Comparison of ENCODE assay signal across 9 cellular contexts in the genomic region with DNA sequence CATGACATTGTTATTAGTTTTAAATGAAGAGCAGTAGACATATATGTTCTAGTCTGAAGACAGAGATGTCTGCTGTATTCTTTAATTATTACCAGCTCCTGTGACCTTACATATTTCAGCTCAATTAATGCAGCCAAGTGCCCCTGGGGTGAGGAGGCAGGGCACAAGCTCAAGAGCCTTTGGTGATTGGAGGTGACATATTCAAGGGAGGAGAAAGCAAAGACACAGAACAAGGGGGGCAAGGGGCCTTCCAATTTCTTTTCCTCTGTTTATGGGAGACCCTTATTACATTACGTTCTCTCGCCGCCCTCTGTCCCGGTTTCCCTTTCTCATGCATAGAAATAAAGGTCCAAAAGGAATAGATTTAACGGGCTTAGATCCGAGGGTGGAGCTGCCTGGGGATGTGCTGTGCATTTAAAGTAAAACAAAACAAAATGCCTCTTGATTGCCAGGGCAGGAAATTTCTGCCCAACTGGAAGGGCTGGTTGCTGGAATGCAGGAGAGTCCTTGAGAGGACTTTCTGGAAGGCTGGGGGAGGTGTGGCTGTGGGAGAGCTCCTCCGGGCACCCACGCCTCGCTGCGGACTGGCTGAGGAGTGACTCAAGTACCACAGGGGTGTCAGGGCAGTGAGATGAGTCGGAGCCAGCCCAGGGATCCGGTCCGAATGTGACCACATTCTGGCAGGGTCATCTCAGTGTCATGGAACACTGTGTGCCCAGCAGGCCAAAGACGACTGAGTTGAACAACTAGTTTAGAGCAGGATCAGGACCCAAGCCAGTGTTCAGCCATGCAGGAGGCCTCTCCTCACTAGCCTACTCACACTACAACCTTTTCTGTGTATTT. TPM values are rescaled to one million over a fixed set of nuclear protein-coding genes. Genes with fewer than 3 reads are reported as not detected.
DNase-seq lines count a peak whose midpoint lies in the region; ATAC-seq and TF ChIP-seq lines count a peak whose summit lies in the region.
"Had no signal": no experiment of that assay in that cellular context is flagged by ENCODE, and none has a peak within 500 bp of the region (broad histone marks: within the 10 kb centered on the region; RNA-seq: fewer than 3 reads in every experiment).

No MANE protein-coding gene starts in this region.

- no peaks in the 10 kb centered on the region for H4K20me1 ChIP-seq in H9 (ENCODE audit: control insufficient read depth, insufficient read depth, insufficient read length)

- H2AK5ac ChIP-seq in H9 (ENCODE audit: insufficient read length, low read length) = no peak overlapping the region

- H2BK5ac ChIP-seq in H9 (ENCODE audit: insufficient read length, low read length) = no peak overlapping the region

- H4K5ac ChIP-seq in H9 (ENCODE audit: insufficient read length, low read depth, low read length) = no peak overlapping the region

- H3K4me3 ChIP-seq in astrocyte of the spinal cord (ENCODE audit: low read depth, low read length) = no peak overlapping the region

- peak; percentile 71 for DNase-seq in H9
- peak; percentile 90 for DNase-seq in astrocyte of the spinal cord (ENCODE audit: low read depth, low spot score)
- DNase-seq in iris pigment epithelial cell (ENCODE audit: low read depth) = peak; percentile 86
- peak in 36 of 49 donors; percentile 0 to 83 (median 30) for DNase-seq in substantia nigra (lab: John Stamatoyannopoulos, UW)
- DNase-seq in immature natural killer cell = no peak
- DNase-seq in activated naive CD4-positive, alpha-beta T cell treated with anti-CD3 and anti-CD28 coated beads, Interleukin-2, amount 50 U/mL, for 72 hours (ENCODE audit: low spot score in 2 of 2) = no peak
- DNase-seq in stimulated activated naive CD8-positive, alpha-beta T cell treated with anti-CD3 and anti-CD28 coated beads, Interleukin-15, amount 100 ng/mL, for 72 hours = no peak
- no peak for DNase-seq in stimulated activated naive CD4-positive, alpha-beta T cell (lab: John Stamatoyannopoulos, UW)

- H3K4me1 ChIP-seq in H9 (ENCODE audit: insufficient read depth, low read length) = peaks cover 2% of the 10 kb centered on the region; the same call in 1 of the 2 replicates

- no peaks in the 10 kb centered on the region for H3K9me3 ChIP-seq in H9 (ENCODE audit: control insufficient read depth, low read depth, low read length)

- peak overlapping the region in 1 of 2 experiments; percentile 6; a peak in 1 of 5 replicates for H3K4me3 Mint-ChIP-seq in H9
- no peak overlapping the region for H3K4me3 Mint-ChIP-seq in immature natural killer cell
- H3K4me3 Mint-ChIP-seq in stimulated activated naive CD8-positive, alpha-beta T cell treated with anti-CD3 and anti-CD28 coated beads, Interleukin-15, amount 100 ng/mL, for 72 hours = no peak overlapping the region

- in situ Hi-C loops in astrocyte of the spinal cord (cut with HindIII; ENCODE audit: low sequenced_read_pairs) = no loop called here

- H3T11ph ChIP-seq in H9 (ENCODE audit: low read length) = no peak overlapping the region

- H2BK15ac ChIP-seq in H9 (ENCODE audit: low read depth, low read length) = no peak overlapping the region

- no peak overlapping the region for H3K56ac ChIP-seq in H9 (ENCODE audit: insufficient read length, low read depth, low read length)

- no peak overlapping the region for H3K9ac ChIP-seq in H9 (ENCODE audit: extremely low read depth, insufficient read length, low read length)

- H4K8ac ChIP-seq in H9 (replicated peaks; ENCODE audit: insufficient read length, low read depth, low read length) = no peak overlapping the region

- H2BK20ac ChIP-seq in H9 (ENCODE audit: low read depth, low read length, poor library complexity, severe bottlenecking) = no peak overlapping the region

- H3K27me3 Mint-ChIP-seq in H9 (ENCODE audit: low read depth) (no peaks in the 10 kb centered on the region; the same call in 1 of the 2 replicates), immature natural killer cell (ENCODE audit: low read depth in 3 of 3) (peaks cover 2 to 5% (median 4%) of the 10 kb centered on the region in 3 donors)
- no peaks in the 10 kb centered on the region for H3K27me3 Mint-ChIP-seq in stimulated activated naive CD8-positive, alpha-beta T cell treated with anti-CD3 and anti-CD28 coated beads, Interleukin-15, amount 100 ng/mL, for 72 hours

- no peak overlapping the region for H3K4me2 ChIP-seq in H9 (ENCODE audit: insufficient read depth, insufficient read length, low read length)

- no peak overlapping the region for H4K91ac ChIP-seq in H9 (ENCODE audit: insufficient read length, low read depth, low read length)

- H2AFZ ChIP-seq in H9 (ENCODE audit: low read length) = no peak overlapping the region

- no peaks in the 10 kb centered on the region for H3K79me2 ChIP-seq in H9 (ENCODE audit: insufficient read depth, low read length)

- H3K18ac ChIP-seq in H9 (ENCODE audit: insufficient read length, low read depth, low read length) = no peak overlapping the region

- ATAC-seq in activated naive CD4-positive, alpha-beta T cell treated with anti-CD3 and anti-CD28 coated beads, Interleukin-2, amount 50 U/mL, for 72 hours = no peak
- no peak for ATAC-seq in stimulated activated naive CD8-positive, alpha-beta T cell treated with anti-CD3 and anti-CD28 coated beads, Interleukin-15, amount 100 ng/mL, for 72 hours

- H3K36me3 Mint-ChIP-seq in H9 (ENCODE audit: insufficient read depth in 1 of 3, low read depth in 3 of 3) = no peaks in the 10 kb centered on the region
- H3K36me3 Mint-ChIP-seq in immature natural killer cell = no peaks in the 10 kb centered on the region
- no peaks in the 10 kb centered on the region for H3K36me3 Mint-ChIP-seq in activated naive CD4-positive, alpha-beta T cell treated with anti-CD3 and anti-CD28 coated beads, Interleukin-2, amount 50 U/mL, for 72 hours

- WGBS in H9 (ENCODE audit: extremely low coverage, insufficient read length, low lambda C conversion rate) = no CpG with 5 or more reads among the region's 14 CpGs

- H2BK12ac ChIP-seq in H9 (ENCODE audit: insufficient read length, low read depth, low read length) = no peak overlapping the region

- H3K79me1 ChIP-seq in H9 (ENCODE audit: insufficient read depth, low read depth, low read length, poor library complexity, severe bottlenecking) = no peaks in the 10 kb centered on the region

- no peak overlapping the region; the same call in 1 of the 2 replicates for H3K14ac ChIP-seq in H9 (ENCODE audit: insufficient read depth, low read length)

- H3K4me1 Mint-ChIP-seq in H9 (peaks cover 9 to 11% of the 10 kb centered on the region in 2 experiments), immature natural killer cell (no peaks in the 10 kb centered on the region)
- no peaks in the 10 kb centered on the region for H3K4me1 Mint-ChIP-seq in stimulated activated naive CD8-positive, alpha-beta T cell treated with anti-CD3 and anti-CD28 coated beads, Interleukin-15, amount 100 ng/mL, for 72 hours

- no peak overlapping the region for H3K27ac ChIP-seq in H9 (ENCODE audit: insufficient read length, low read depth, low read length)
- no peak overlapping the region for H3K27ac ChIP-seq in substantia nigra (ENCODE audit: low read depth, low read length, poor library complexity, severe bottlenecking)

- H3K27ac Mint-ChIP-seq in H9 (peak overlapping the region; percentile 34 to 81 (median 49); a peak in 4 of 7 replicates), immature natural killer cell (no peak overlapping the region)
- no peak overlapping the region for H3K27ac Mint-ChIP-seq in activated naive CD4-positive, alpha-beta T cell treated with anti-CD3 and anti-CD28 coated beads, Interleukin-2, amount 50 U/mL, for 72 hours
- H3K27ac Mint-ChIP-seq in stimulated activated naive CD8-positive, alpha-beta T cell treated with anti-CD3 and anti-CD28 coated beads, Interleukin-15, amount 100 ng/mL, for 72 hours = no peak overlapping the region

- no peak overlapping the region for H3K4ac ChIP-seq in H9 (ENCODE audit: low read depth, low read length)

- no peaks in the 10 kb centered on the region for H3K9me3 Mint-ChIP-seq in H9
- no peaks in the 10 kb centered on the region for H3K9me3 Mint-ChIP-seq in immature natural killer cell
- H3K9me3 Mint-ChIP-seq in activated naive CD4-positive, alpha-beta T cell treated with anti-CD3 and anti-CD28 coated beads, Interleukin-2, amount 50 U/mL, for 72 hours = no peaks in the 10 kb centered on the region
- H3K9me3 Mint-ChIP-seq in stimulated activated naive CD8-positive, alpha-beta T cell treated with anti-CD3 and anti-CD28 coated beads, Interleukin-15, amount 100 ng/mL, for 72 hours = no peaks in the 10 kb centered on the region

- TF ChIP-seq CTCF in H9 (conservative IDR thresholded peaks at IDR 0.05) = no peak
- peak; percentile 29 for TF ChIP-seq CTCF in astrocyte of the spinal cord (IDR thresholded peaks at IDR 0.05; ENCODE audit: low read depth, low read length)

- H3K23me2 ChIP-seq in H9 (ENCODE audit: insufficient read length, low read depth, low read length, poor library complexity, severe bottlenecking) = no peaks in the 10 kb centered on the region

- H3K27me3 ChIP-seq in H9 (ENCODE audit: insufficient read depth, low read length) = no peaks in the 10 kb centered on the region

- H2BK120ac ChIP-seq in H9 (ENCODE audit: low read depth, low read length, poor library complexity, severe bottlenecking) = no peak overlapping the region

- no peak overlapping the region for H3K23ac ChIP-seq in H9 (ENCODE audit: insufficient read length, low read depth, low read length)

RNA-seq across cellular contexts. Expression of gene GSG1, which starts 32.1 kb away (rescaled TPM):
- total RNA-seq in H9 (2021) = 0.22 and 0.33 TPM in 2 replicates
- under 1 TPM in 1 of 3 donors, not detected in 2; 0.09 TPM for polyA plus RNA-seq in immature natural killer cell
- total RNA-seq in activated naive CD4-positive, alpha-beta T cell treated with anti-CD3 and anti-CD28 coated beads, Interleukin-2, amount 50 U/mL, for 72 hours = not detected
- total RNA-seq: subcutaneous adipose tissue had no signal

Comparison
In these comparisons a context has a peak if more than half of its experiments do, and no peak if none do; other contexts are left out.
1. DNase-seq: peak in H9 (single experiment), astrocyte of the spinal cord (single experiment), iris pigment epithelial cell (single experiment) and substantia nigra (36 of 49); none in immature natural killer cell (0 of 3), activated naive CD4-positive, alpha-beta T cell treated with anti-CD3 and anti-CD28 coated beads, Interleukin-2, amount 50 U/mL, for 72 hours (0 of 2), stimulated activated naive CD8-positive, alpha-beta T cell treated with anti-CD3 and anti-CD28 coated beads, Interleukin-15, amount 100 ng/mL, for 72 hours (0 of 2) and stimulated activated naive CD4-positive, alpha-beta T cell (0 of 6).
2. H3K27ac Mint-ChIP-seq: peak in H9 (3 of 3); none in immature natural killer cell (0 of 6), activated naive CD4-positive, alpha-beta T cell treated with anti-CD3 and anti-CD28 coated beads, Interleukin-2, amount 50 U/mL, for 72 hours (0 of 2) and stimulated activated naive CD8-positive, alpha-beta T cell treated with anti-CD3 and anti-CD28 coated beads, Interleukin-15, amount 100 ng/mL, for 72 hours (0 of 2).